ENCODE assay signal across 1 cellular context in the genomic region with DNA sequence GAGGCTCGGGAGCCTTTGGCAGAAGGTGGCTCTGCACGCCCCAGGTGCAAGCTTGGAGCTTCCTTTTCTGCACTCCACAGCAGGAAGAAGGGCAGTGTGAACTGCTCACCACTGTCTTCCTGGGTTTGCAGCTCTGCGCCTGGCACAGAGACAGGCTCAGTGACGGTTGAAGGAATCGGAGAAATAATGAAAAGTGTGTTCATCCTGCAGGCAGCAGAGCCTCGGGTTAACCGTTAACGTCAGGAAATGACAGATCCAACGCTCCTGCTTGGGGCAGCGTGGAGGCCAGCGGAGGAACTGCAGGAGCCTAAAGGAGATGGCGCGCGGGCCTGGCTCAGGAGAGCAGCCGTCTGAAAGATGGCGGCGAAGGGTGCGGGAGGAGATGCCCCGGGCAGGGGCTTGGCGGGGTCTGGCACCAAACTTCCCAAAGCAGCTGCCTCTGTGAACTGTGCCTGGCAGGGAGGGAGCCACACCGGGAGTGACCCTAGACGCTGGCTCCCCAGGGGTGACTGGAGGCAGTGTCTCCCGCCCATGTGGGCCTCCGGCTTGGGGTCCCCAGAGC.
A peak's percentile ranks its signal among the peaks of the same experiment; 100 is the strongest.
TF ChIP-seq lines count a peak whose summit lies in the region.

No MANE protein-coding gene starts in this region.

TF ChIP-seq in HepG2, 621 proteins besides CTCF, POLR2A, EP300 and RAD21 (continues in another document):
- TF ChIP-seq NFKBIZ (CRISPR knock-in tag; IDR thresholded peaks at IDR 0.05) (no peak), ZNF557 (CRISPR knock-in tag; IDR thresholded peaks at IDR 0.05) (no peak), MTF2 (CRISPR knock-in tag; IDR thresholded peaks at IDR 0.05; ENCODE audit: borderline replicate concordance) (peak; percentile 70; the same call in 1 of the 2 replicates), ZFP62 (CRISPR knock-in tag; IDR thresholded peaks at IDR 0.05) (no peak), ZNF652 (CRISPR knock-in tag; IDR thresholded peaks at IDR 0.05; ENCODE audit: borderline replicate concordance, low read depth) (peak; percentile 29; the same call in 1 of the 2 replicates), ZKSCAN8 (CRISPR knock-in tag; IDR thresholded peaks at IDR 0.05; ENCODE audit: borderline replicate concordance) (no peak), ZNF563 (CRISPR knock-in tag; IDR thresholded peaks at IDR 0.05) (no peak), NRL (CRISPR knock-in tag; IDR thresholded peaks at IDR 0.05; ENCODE audit: borderline replicate concordance) (no peak), KDM5B (CRISPR knock-in tag; IDR thresholded peaks at IDR 0.05; ENCODE audit: borderline replicate concordance) (no peak), ATRX (CRISPR knock-in tag; IDR thresholded peaks at IDR 0.05; ENCODE audit: borderline replicate concordance) (no peak), ZNF530 (CRISPR knock-in tag; IDR thresholded peaks at IDR 0.05; ENCODE audit: low read depth) (no peak), FOXC1 (CRISPR knock-in tag; IDR thresholded peaks at IDR 0.05; ENCODE audit: borderline replicate concordance) (peak; percentile 32; the same call in 1 of the 2 replicates), ZNF331 (CRISPR knock-in tag; IDR thresholded peaks at IDR 0.05) (no peak), ZFP1 (CRISPR knock-in tag; IDR thresholded peaks at IDR 0.05) (no peak), JUNB (CRISPR knock-in tag; IDR thresholded peaks at IDR 0.05; ENCODE audit: borderline replicate concordance) (no peak), HNRNPLL (IDR thresholded peaks at IDR 0.05; ENCODE audit: low read depth, low read length, poor library complexity, severe bottlenecking) (peak; percentile 43), ZZZ3 (CRISPR knock-in tag; IDR thresholded peaks at IDR 0.05; ENCODE audit: borderline replicate concordance) (no peak), NFE2 (CRISPR knock-in tag; IDR thresholded peaks at IDR 0.05) (no peak), XRCC5 (optimal IDR thresholded peaks at IDR 0.05; ENCODE audit: low read length) (peak; percentile 70), ZNF83 (CRISPR knock-in tag; IDR thresholded peaks at IDR 0.05; ENCODE audit: borderline replicate concordance) (0 out of 2 replicates have a peak, but pooled peaks have one; percentile 15), ZNF441 (CRISPR knock-in tag; IDR thresholded peaks at IDR 0.05; ENCODE audit: borderline replicate concordance) (no peak), ZNF790 (CRISPR knock-in tag; IDR thresholded peaks at IDR 0.05; ENCODE audit: borderline replicate concordance) (no peak), NPAS2 (CRISPR knock-in tag; IDR thresholded peaks at IDR 0.05; ENCODE audit: borderline replicate concordance) (no peak), POGZ (CRISPR knock-in tag; IDR thresholded peaks at IDR 0.05) (no peak)
- TF ChIP-seq, protein P1, sequence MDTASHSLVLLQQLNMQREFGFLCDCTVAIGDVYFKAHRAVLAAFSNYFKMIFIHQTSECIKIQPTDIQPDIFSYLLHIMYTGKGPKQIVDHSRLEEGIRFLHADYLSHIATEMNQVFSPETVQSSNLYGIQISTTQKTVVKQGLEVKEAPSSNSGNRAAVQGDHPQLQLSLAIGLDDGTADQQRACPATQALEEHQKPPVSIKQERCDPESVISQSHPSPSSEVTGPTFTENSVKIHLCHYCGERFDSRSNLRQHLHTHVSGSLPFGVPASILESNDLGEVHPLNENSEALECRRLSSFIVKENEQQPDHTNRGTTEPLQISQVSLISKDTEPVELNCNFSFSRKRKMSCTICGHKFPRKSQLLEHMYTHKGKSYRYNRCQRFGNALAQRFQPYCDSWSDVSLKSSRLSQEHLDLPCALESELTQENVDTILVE (CRISPR knock-in tag; IDR thresholded peaks at IDR 0.05): no peak
- TF ChIP-seq, protein P2, sequence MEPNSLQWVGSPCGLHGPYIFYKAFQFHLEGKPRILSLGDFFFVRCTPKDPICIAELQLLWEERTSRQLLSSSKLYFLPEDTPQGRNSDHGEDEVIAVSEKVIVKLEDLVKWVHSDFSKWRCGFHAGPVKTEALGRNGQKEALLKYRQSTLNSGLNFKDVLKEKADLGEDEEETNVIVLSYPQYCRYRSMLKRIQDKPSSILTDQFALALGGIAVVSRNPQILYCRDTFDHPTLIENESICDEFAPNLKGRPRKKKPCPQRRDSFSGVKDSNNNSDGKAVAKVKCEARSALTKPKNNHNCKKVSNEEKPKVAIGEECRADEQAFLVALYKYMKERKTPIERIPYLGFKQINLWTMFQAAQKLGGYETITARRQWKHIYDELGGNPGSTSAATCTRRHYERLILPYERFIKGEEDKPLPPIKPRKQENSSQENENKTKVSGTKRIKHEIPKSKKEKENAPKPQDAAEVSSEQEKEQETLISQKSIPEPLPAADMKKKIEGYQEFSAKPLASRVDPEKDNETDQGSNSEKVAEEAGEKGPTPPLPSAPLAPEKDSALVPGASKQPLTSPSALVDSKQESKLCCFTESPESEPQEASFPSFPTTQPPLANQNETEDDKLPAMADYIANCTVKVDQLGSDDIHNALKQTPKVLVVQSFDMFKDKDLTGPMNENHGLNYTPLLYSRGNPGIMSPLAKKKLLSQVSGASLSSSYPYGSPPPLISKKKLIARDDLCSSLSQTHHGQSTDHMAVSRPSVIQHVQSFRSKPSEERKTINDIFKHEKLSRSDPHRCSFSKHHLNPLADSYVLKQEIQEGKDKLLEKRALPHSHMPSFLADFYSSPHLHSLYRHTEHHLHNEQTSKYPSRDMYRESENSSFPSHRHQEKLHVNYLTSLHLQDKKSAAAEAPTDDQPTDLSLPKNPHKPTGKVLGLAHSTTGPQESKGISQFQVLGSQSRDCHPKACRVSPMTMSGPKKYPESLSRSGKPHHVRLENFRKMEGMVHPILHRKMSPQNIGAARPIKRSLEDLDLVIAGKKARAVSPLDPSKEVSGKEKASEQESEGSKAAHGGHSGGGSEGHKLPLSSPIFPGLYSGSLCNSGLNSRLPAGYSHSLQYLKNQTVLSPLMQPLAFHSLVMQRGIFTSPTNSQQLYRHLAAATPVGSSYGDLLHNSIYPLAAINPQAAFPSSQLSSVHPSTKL (CRISPR knock-in tag; IDR thresholded peaks at IDR 0.05): no peak
- TF ChIP-seq, protein P3, sequence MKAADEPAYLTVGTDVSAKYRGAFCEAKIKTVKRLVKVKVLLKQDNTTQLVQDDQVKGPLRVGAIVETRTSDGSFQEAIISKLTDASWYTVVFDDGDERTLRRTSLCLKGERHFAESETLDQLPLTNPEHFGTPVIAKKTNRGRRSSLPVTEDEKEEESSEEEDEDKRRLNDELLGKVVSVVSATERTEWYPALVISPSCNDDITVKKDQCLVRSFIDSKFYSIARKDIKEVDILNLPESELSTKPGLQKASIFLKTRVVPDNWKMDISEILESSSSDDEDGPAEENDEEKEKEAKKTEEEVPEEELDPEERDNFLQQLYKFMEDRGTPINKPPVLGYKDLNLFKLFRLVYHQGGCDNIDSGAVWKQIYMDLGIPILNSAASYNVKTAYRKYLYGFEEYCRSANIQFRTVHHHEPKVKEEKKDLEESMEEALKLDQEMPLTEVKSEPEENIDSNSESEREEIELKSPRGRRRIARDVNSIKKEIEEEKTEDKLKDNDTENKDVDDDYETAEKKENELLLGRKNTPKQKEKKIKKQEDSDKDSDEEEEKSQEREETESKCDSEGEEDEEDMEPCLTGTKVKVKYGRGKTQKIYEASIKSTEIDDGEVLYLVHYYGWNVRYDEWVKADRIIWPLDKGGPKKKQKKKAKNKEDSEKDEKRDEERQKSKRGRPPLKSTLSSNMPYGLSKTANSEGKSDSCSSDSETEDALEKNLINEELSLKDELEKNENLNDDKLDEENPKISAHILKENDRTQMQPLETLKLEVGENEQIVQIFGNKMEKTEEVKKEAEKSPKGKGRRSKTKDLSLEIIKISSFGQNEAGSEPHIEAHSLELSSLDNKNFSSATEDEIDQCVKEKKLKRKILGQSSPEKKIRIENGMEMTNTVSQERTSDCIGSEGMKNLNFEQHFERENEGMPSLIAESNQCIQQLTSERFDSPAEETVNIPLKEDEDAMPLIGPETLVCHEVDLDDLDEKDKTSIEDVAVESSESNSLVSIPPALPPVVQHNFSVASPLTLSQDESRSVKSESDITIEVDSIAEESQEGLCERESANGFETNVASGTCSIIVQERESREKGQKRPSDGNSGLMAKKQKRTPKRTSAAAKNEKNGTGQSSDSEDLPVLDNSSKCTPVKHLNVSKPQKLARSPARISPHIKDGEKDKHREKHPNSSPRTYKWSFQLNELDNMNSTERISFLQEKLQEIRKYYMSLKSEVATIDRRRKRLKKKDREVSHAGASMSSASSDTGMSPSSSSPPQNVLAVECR (CRISPR knock-in tag; IDR thresholded peaks at IDR 0.05; ENCODE audit: borderline replicate concordance): 0 out of 2 replicates have a peak, but pooled peaks have one; percentile 37
- TF ChIP-seq, protein P4, sequence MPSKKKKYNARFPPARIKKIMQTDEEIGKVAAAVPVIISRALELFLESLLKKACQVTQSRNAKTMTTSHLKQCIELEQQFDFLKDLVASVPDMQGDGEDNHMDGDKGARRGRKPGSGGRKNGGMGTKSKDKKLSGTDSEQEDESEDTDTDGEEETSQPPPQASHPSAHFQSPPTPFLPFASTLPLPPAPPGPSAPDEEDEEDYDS (CRISPR knock-in tag; IDR thresholded peaks at IDR 0.05): no peak
- TF ChIP-seq, protein P5, sequence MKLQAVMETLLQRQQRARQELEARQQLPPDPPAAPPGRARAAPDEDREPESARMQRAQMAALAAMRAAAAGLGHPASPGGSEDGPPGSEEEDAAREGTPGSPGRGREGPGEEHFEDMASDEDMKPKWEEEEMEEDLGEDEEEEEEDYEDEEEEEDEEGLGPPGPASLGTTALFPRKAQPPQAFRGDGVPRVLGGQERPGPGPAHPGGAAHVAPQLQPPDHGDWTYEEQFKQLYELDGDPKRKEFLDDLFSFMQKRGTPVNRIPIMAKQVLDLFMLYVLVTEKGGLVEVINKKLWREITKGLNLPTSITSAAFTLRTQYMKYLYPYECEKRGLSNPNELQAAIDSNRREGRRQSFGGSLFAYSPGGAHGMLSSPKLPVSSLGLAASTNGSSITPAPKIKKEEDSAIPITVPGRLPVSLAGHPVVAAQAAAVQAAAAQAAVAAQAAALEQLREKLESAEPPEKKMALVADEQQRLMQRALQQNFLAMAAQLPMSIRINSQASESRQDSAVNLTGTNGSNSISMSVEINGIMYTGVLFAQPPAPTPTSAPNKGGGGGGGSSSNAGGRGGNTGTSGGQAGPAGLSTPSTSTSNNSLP (IDR thresholded peaks at IDR 0.05; ENCODE audit: low read depth, low read length): no peak
- TF ChIP-seq, protein P6, sequence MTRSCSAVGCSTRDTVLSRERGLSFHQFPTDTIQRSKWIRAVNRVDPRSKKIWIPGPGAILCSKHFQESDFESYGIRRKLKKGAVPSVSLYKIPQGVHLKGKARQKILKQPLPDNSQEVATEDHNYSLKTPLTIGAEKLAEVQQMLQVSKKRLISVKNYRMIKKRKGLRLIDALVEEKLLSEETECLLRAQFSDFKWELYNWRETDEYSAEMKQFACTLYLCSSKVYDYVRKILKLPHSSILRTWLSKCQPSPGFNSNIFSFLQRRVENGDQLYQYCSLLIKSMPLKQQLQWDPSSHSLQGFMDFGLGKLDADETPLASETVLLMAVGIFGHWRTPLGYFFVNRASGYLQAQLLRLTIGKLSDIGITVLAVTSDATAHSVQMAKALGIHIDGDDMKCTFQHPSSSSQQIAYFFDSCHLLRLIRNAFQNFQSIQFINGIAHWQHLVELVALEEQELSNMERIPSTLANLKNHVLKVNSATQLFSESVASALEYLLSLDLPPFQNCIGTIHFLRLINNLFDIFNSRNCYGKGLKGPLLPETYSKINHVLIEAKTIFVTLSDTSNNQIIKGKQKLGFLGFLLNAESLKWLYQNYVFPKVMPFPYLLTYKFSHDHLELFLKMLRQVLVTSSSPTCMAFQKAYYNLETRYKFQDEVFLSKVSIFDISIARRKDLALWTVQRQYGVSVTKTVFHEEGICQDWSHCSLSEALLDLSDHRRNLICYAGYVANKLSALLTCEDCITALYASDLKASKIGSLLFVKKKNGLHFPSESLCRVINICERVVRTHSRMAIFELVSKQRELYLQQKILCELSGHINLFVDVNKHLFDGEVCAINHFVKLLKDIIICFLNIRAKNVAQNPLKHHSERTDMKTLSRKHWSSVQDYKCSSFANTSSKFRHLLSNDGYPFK (CRISPR knock-in tag; IDR thresholded peaks at IDR 0.05; ENCODE audit: borderline replicate concordance): peak; percentile 41; the same call in 1 of the 2 replicates
- TF ChIP-seq, protein P7, sequence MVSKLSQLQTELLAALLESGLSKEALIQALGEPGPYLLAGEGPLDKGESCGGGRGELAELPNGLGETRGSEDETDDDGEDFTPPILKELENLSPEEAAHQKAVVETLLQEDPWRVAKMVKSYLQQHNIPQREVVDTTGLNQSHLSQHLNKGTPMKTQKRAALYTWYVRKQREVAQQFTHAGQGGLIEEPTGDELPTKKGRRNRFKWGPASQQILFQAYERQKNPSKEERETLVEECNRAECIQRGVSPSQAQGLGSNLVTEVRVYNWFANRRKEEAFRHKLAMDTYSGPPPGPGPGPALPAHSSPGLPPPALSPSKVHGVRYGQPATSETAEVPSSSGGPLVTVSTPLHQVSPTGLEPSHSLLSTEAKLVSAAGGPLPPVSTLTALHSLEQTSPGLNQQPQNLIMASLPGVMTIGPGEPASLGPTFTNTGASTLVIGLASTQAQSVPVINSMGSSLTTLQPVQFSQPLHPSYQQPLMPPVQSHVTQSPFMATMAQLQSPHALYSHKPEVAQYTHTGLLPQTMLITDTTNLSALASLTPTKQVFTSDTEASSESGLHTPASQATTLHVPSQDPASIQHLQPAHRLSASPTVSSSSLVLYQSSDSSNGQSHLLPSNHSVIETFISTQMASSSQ (IDR thresholded peaks at IDR 0.05; ENCODE audit: low read depth): no peak
- TF ChIP-seq, protein P7 (CRISPR knock-in tag; IDR thresholded peaks at IDR 0.05; ENCODE audit: borderline replicate concordance): peak; percentile 36; the same call in 1 of the 2 replicates
